In genomic region chr2:128378231-128379020, GRCh38 we compare ENCODE assay signal across 1 cellular context.
TF ChIP-seq lines count a peak whose summit lies in the region.

No MANE protein-coding gene starts in this region.

TF ChIP-seq in GM23338, 12 proteins besides CTCF, POLR2A, EP300 and RAD21 (continued from another document):
- no peak for TF ChIP-seq ZNF462 (CRISPR knock-in tag; IDR thresholded peaks at IDR 0.05)
- TF ChIP-seq ZNF114 (CRISPR knock-in tag; IDR thresholded peaks at IDR 0.05): no peak
- no peak for TF ChIP-seq REST (IDR thresholded peaks at IDR 0.05; ENCODE audit: unreplicated experiment)
- TF ChIP-seq EZH2 (IDR thresholded peaks at IDR 0.05; ENCODE audit: low read depth, unreplicated experiment): no peak
- no peak for TF ChIP-seq ETS1 (IDR thresholded peaks at IDR 0.05)
- no peak for TF ChIP-seq STAT1 (IDR thresholded peaks at IDR 0.05; ENCODE audit: unreplicated experiment)
- no peak for TF ChIP-seq POLR2AphosphoS5 (IDR thresholded peaks at IDR 0.05; ENCODE audit: low read depth)
